Comparison of ENCODE assay signal across 8 cellular contexts in genomic region chr1:8118736-8119135, GRCh38.
A peak's percentile ranks its signal among the peaks of the same experiment; 100 is the strongest.
DNase-seq lines count a peak whose midpoint lies in the region; ATAC-seq and TF ChIP-seq lines count a peak whose summit lies in the region.
"Not testable (repeated sequence)": the region's sequence is repeated elsewhere in the genome, so short reads cannot be mapped to it uniquely, and the experiment has no call there.

No MANE protein-coding gene starts in this region.

- H3K36me3 ChIP-seq in Caco-2 (ENCODE audit: control insufficient read depth, insufficient read depth, low read length); ascending aorta; mesenchymal stem cell (ENCODE audit: control insufficient read depth in 1 of 2, insufficient read depth in 2 of 2, low read depth in 1 of 2, low read length in 2 of 2); trophoblast cell (ENCODE audit: control insufficient read depth in 1 of 2, insufficient read depth in 2 of 2, low read length in 2 of 2); subcutaneous abdominal adipose tissue (ENCODE audit: control insufficient read depth in 5 of 5, insufficient read depth in 5 of 5, low read length in 5 of 5); aorta (ENCODE audit: control insufficient read depth in 1 of 2, insufficient read depth in 2 of 2, low read length in 1 of 2): not testable (repeated sequence)

- H2BK5ac ChIP-seq in mesenchymal stem cell (ENCODE audit: low read depth, low read length, poor library complexity, severe bottlenecking): not testable (repeated sequence)
- peak overlapping the region; percentile 91 for H2BK5ac ChIP-seq in trophoblast cell (ENCODE audit: low read depth, low read length, poor library complexity)

- not testable (repeated sequence) for DNase-seq in Caco-2, mesenchymal stem cell, aorta
- DNase-seq in MV-4-11 (lab: John Stamatoyannopoulos, UW) (peak; percentile 15), ascending aorta (ENCODE audit: low spot score in 2 of 2) (peak in 1 of 2 donors; percentile 33), fibroblast of villous mesenchyme (ENCODE audit: low read depth) (peak; percentile 10), trophoblast cell (peak in 1 of 2 donors; percentile 26)

- CTCF ChIA-PET in Caco-2 (lab: Charles Lee): not testable (repeated sequence)

- H3K4me3 Mint-ChIP-seq in Caco-2 (ENCODE audit: unreplicated experiment): not testable (repeated sequence)

- not testable (repeated sequence) for H3K23ac ChIP-seq in mesenchymal stem cell (ENCODE audit: low read length in 2 of 2); trophoblast cell (ENCODE audit: low read length)

- not testable (repeated sequence) for H3K9me3 Mint-ChIP-seq in Caco-2 (ENCODE audit: unreplicated experiment)

- not testable (repeated sequence) for H3K79me1 ChIP-seq in mesenchymal stem cell (replicated peaks; ENCODE audit: low read length, poor library complexity, severe bottlenecking)
- peaks cover 73% of the 10 kb centered on the region for H3K79me1 ChIP-seq in trophoblast cell (ENCODE audit: low read length)

- intact Hi-C loops in Caco-2 (cut with micrococcal nuclease; ENCODE audit: unreplicated experiment): not testable (repeated sequence)
- intact Hi-C loops in ascending aorta (cut with DNase I) (loop anchor here (10.0 kb wide), 1 partner anchor 196 kb away; the partner anchor contains the start of gene SLC45A1), aorta (cut with DNase I) (loop anchor here in 1 of 2 donors (5.0 kb wide), 1 partner anchor 194 kb away; no protein-coding TSS in a partner anchor)

- H3K27ac ChIP-seq in ascending aorta: peak overlapping the region; percentile 95 to 96
- not testable (repeated sequence) for H3K27ac ChIP-seq in mesenchymal stem cell (ENCODE audit: low read length, poor library complexity, severe bottlenecking)
- H3K27ac ChIP-seq in trophoblast cell (ENCODE audit: low read depth, low read length): peak overlapping the region; percentile 99
- H3K27ac ChIP-seq in subcutaneous abdominal adipose tissue (ENCODE audit: low read depth, low read length): peak overlapping the region; percentile 88
- peak overlapping the region; percentile 61 to 94 for H3K27ac ChIP-seq in aorta (ENCODE audit: low read depth in 1 of 2, low read length in 2 of 2)

- not testable (repeated sequence) for H2BK15ac ChIP-seq in mesenchymal stem cell (ENCODE audit: low read depth, poor library complexity, severe bottlenecking)

- H3K9ac ChIP-seq in mesenchymal stem cell (ENCODE audit: low read length); trophoblast cell (ENCODE audit: low read length); subcutaneous abdominal adipose tissue (ENCODE audit: low read length in 5 of 5): not testable (repeated sequence)

- H3K4me1 ChIP-seq in Caco-2: peaks cover 66% of the 10 kb centered on the region
- H3K4me1 ChIP-seq in ascending aorta: peaks cover 36 to 77% of the 10 kb centered on the region in 2 donors
- peaks cover 33% of the 10 kb centered on the region for H3K4me1 ChIP-seq in mesenchymal stem cell (ENCODE audit: control insufficient read depth, insufficient read depth, low read depth, low read length)
- H3K4me1 ChIP-seq in trophoblast cell (ENCODE audit: control insufficient read depth in 1 of 2, insufficient read depth in 2 of 2, low read length in 2 of 2): peaks cover 36 to 52% of the 10 kb centered on the region in 2 experiments
- H3K4me1 ChIP-seq in subcutaneous abdominal adipose tissue (ENCODE audit: control insufficient read depth in 5 of 5, insufficient read depth in 5 of 5, low read length in 5 of 5): peaks cover 7 to 60% (median 52%) of the 10 kb centered on the region in 5 donors
- H3K4me1 ChIP-seq in aorta (ENCODE audit: control insufficient read depth in 1 of 2, insufficient read depth in 2 of 2, low read length in 2 of 2): peaks cover 8 to 21% of the 10 kb centered on the region in 2 donors

- H3K4ac ChIP-seq in mesenchymal stem cell (ENCODE audit: low read depth in 1 of 2, low read length in 2 of 2) (peak overlapping the region in 1 of 2 experiments; percentile 92), trophoblast cell (ENCODE audit: low read depth, low read length) (peak overlapping the region; percentile 11)

- H2BK120ac ChIP-seq in mesenchymal stem cell (ENCODE audit: low read depth, low read length) (peak overlapping the region; percentile 96), trophoblast cell (ENCODE audit: insufficient read depth, low read length, poor library complexity) (peak overlapping the region; percentile 99)

- POLR2A ChIA-PET in Caco-2 (lab: Charles Lee): not testable (repeated sequence)

- not testable (repeated sequence) for H2BK12ac ChIP-seq in mesenchymal stem cell (ENCODE audit: low read length in 2 of 2)
- H2BK12ac ChIP-seq in trophoblast cell (ENCODE audit: low read length): peak overlapping the region; percentile 78

- not testable (repeated sequence) for H3K36me3 Mint-ChIP-seq in Caco-2 (ENCODE audit: insufficient read depth, unreplicated experiment)

- not testable (repeated sequence) for BruUV-seq in Caco-2 (replicated peaks; lab: Mats Ljungman, UMichigan)

- not testable (repeated sequence) for H4K91ac ChIP-seq in mesenchymal stem cell (ENCODE audit: low read length)
- peak overlapping the region; percentile 99 for H4K91ac ChIP-seq in trophoblast cell (ENCODE audit: low read depth, low read length)

- peak overlapping the region in 1 of 2 experiments; percentile 71 for H3K18ac ChIP-seq in mesenchymal stem cell (ENCODE audit: low read depth in 1 of 2, low read length in 2 of 2)
- H3K18ac ChIP-seq in trophoblast cell (ENCODE audit: low read length): not testable (repeated sequence)

- H3K9me3 ChIP-seq in Caco-2; ascending aorta; mesenchymal stem cell (ENCODE audit: control insufficient read depth, low read length); trophoblast cell (ENCODE audit: insufficient read depth, low read depth, low read length); subcutaneous abdominal adipose tissue (ENCODE audit: control insufficient read depth in 5 of 5, low read length in 5 of 5); aorta (ENCODE audit: control insufficient read depth, low read length): not testable (repeated sequence)

- not testable (repeated sequence) for H2AK5ac ChIP-seq in mesenchymal stem cell (ENCODE audit: low read length, severe bottlenecking)
- H2AK5ac ChIP-seq in trophoblast cell (ENCODE audit: low read length): peak overlapping the region; percentile 36

- H3K14ac ChIP-seq in mesenchymal stem cell (ENCODE audit: low read length in 2 of 2): not testable (repeated sequence)
- H3K14ac ChIP-seq in trophoblast cell (ENCODE audit: low read length): peak overlapping the region; percentile 92

- H3K27ac Mint-ChIP-seq in Caco-2 (ENCODE audit: unreplicated experiment): peak overlapping the region; percentile 91

- ATAC-seq in aorta (ENCODE audit: low FRiP score): not testable (repeated sequence)

- H3K4me2 ChIP-seq in mesenchymal stem cell (ENCODE audit: low read length, poor library complexity, severe bottlenecking); trophoblast cell (ENCODE audit: low read length): not testable (repeated sequence)

- H4K12ac ChIP-seq in trophoblast cell (ENCODE audit: low read depth, low read length): peak overlapping the region; percentile 2

- not testable (repeated sequence) for H3K27me3 Mint-ChIP-seq in Caco-2 (ENCODE audit: insufficient read depth, unreplicated experiment)

- not testable (repeated sequence) for TF ChIP-seq CTCF in Caco-2 (IDR thresholded peaks at IDR 0.05; ENCODE audit: insufficient read depth in 1 of 2, low read depth in 1 of 2, low read length in 1 of 2, severe bottlenecking in 1 of 2, unreplicated experiment in 1 of 2); ascending aorta (IDR thresholded peaks at IDR 0.05); fibroblast of villous mesenchyme (IDR thresholded peaks at IDR 0.05; ENCODE audit: insufficient read depth, low read depth, low read length)

- not testable (repeated sequence) for H3K27me3 ChIP-seq in Caco-2 (replicated peaks; ENCODE audit: control insufficient read depth, insufficient read depth, low read length); ascending aorta; mesenchymal stem cell (ENCODE audit: control insufficient read depth in 1 of 2, insufficient read depth in 1 of 2, low read length in 2 of 2); trophoblast cell (ENCODE audit: insufficient read depth, low read length); subcutaneous abdominal adipose tissue (ENCODE audit: control insufficient read depth in 5 of 5, insufficient read depth in 4 of 5, low read length in 5 of 5); aorta (ENCODE audit: control insufficient read depth in 1 of 2, insufficient read depth in 2 of 2, low read length in 1 of 2)

- WGBS in mesenchymal stem cell: 90% methylated on average over 5 of the region's 6 CpGs
- no CpG with 5 or more reads among the region's 6 CpGs for WGBS in trophoblast cell (ENCODE audit: extremely low coverage, insufficient coverage, insufficient read length)
- 79 to 84% methylated on average over 6 of the region's 6 CpGs for WGBS in aorta, 2 donors

- H3K4me1 Mint-ChIP-seq in Caco-2 (ENCODE audit: low read depth, unreplicated experiment): peaks cover 42% of the 10 kb centered on the region

- H2AFZ ChIP-seq in mesenchymal stem cell (ENCODE audit: low read depth, low read length); trophoblast cell (ENCODE audit: insufficient read depth, low read length, poor library complexity): not testable (repeated sequence)

- H3K79me2 ChIP-seq in trophoblast cell (ENCODE audit: control insufficient read depth, insufficient read depth, low read length, poor library complexity): peaks cover 14% of the 10 kb centered on the region

- H3K4me3 ChIP-seq in Caco-2 (ENCODE audit: low read depth, low read length); ascending aorta; fibroblast of villous mesenchyme (ENCODE audit: low read depth, low read length); mesenchymal stem cell (ENCODE audit: insufficient read depth in 1 of 2, low read depth in 1 of 2, low read length in 2 of 2); trophoblast cell (ENCODE audit: low read depth, low read length); subcutaneous abdominal adipose tissue (ENCODE audit: low read depth in 1 of 5, low read length in 5 of 5); aorta (ENCODE audit: low read length in 2 of 2): not testable (repeated sequence)

- H4K8ac ChIP-seq in mesenchymal stem cell (ENCODE audit: low read length): not testable (repeated sequence)
- H4K8ac ChIP-seq in trophoblast cell (ENCODE audit: low read depth, low read length): peak overlapping the region; percentile 63
